In genomic region chr1:27077968-27078367, GRCh38 we compare ENCODE assay signal across 21 cellular contexts.
DNase-seq lines count a peak whose midpoint lies in the region; ATAC-seq and TF ChIP-seq lines count a peak whose summit lies in the region.
"Had no signal": no experiment of that assay in that cellular context is flagged by ENCODE, and none has a peak within 500 bp of the region (broad histone marks: within the 10 kb centered on the region; RNA-seq: fewer than 3 reads in every experiment).

No MANE protein-coding gene starts in this region.

- no peaks in the 10 kb centered on the region for H3K36me3 Mint-ChIP-seq in T-helper 17 cell (ENCODE audit: low read depth)
- no peaks in the 10 kb centered on the region for H3K36me3 Mint-ChIP-seq in stimulated activated effector memory CD8-positive, alpha-beta T cell treated with anti-CD3 and anti-CD28 coated beads, Interleukin-12 subunit alpha, Interleukin-12 subunit beta, amount 100 ng/mL, for 72 hours
- H3K36me3 Mint-ChIP-seq: CD14-positive monocyte; CD4-positive, alpha-beta memory T cell; CD4-positive, CD25-positive, alpha-beta regulatory T cell; CD8-positive, alpha-beta memory T cell had no signal

- no peaks in the 10 kb centered on the region for H3K4me1 Mint-ChIP-seq in T-helper 17 cell
- no peaks in the 10 kb centered on the region for H3K4me1 Mint-ChIP-seq in stimulated activated effector memory CD8-positive, alpha-beta T cell treated with anti-CD3 and anti-CD28 coated beads, Interleukin-12 subunit alpha, Interleukin-12 subunit beta, amount 100 ng/mL, for 72 hours
- H3K4me1 Mint-ChIP-seq: CD4-positive, alpha-beta memory T cell; CD4-positive, CD25-positive, alpha-beta regulatory T cell; CD8-positive, alpha-beta memory T cell had no signal

- peak overlapping the region; percentile 14 for H3K27ac Mint-ChIP-seq in T-helper 17 cell
- no peak overlapping the region for H3K27ac Mint-ChIP-seq in stimulated activated effector memory CD8-positive, alpha-beta T cell treated with anti-CD3 and anti-CD28 coated beads, Interleukin-12 subunit alpha, Interleukin-12 subunit beta, amount 100 ng/mL, for 72 hours
- H3K27ac Mint-ChIP-seq: CD14-positive monocyte; CD4-positive, alpha-beta memory T cell; CD8-positive, alpha-beta memory T cell had no signal

- no peak for TF ChIP-seq POLR2A in ovary (IDR thresholded peaks at IDR 0.05)

- DNase-seq in T-helper 17 cell = no peak
- DNase-seq in head of caudate nucleus = peak in 30 of 42 donors; percentile 11 to 82 (median 48)
- no peak for DNase-seq in omental fat pad (ENCODE audit: low spot score)
- peak; percentile 23 for DNase-seq in renal cortical epithelial cell (ENCODE audit: low read depth)
- no peak for DNase-seq in stimulated activated effector memory CD8-positive, alpha-beta T cell treated with anti-CD3 and anti-CD28 coated beads, Interleukin-12 subunit alpha, Interleukin-12 subunit beta, amount 100 ng/mL, for 72 hours (ENCODE audit: low spot score in 2 of 2)
- no peak for DNase-seq in activated CD4-positive, alpha-beta T cell treated with anti-CD3 and anti-CD28 coated beads for 1 hour
- no peak for DNase-seq in ovary
- DNase-seq: 8988T; ACHN; BE2C; C1 segment of cervical spinal cord; Caco-2; Calu3; CD4-positive, alpha-beta memory T cell; CD4-positive, CD25-positive, alpha-beta regulatory T cell; CD8-positive, alpha-beta memory T cell; DMS79 treated with DMSO at 0.1 percent for 48 hours; GF-D8 had no signal

- H3K4me3 ChIP-seq in ovary = no peak overlapping the region
- H3K4me3 ChIP-seq: BLaER1 had no signal

- no peak for TF ChIP-seq CTCF in omental fat pad (IDR thresholded peaks at IDR 0.05)
- no peak for TF ChIP-seq CTCF in ovary (IDR thresholded peaks at IDR 0.05)

- no peaks in the 10 kb centered on the region for H3K27me3 ChIP-seq in ovary
- H3K27me3 ChIP-seq: BE2C, BLaER1 had no signal

- H3K27ac ChIP-seq in ovary = no peak overlapping the region
- H3K27ac ChIP-seq: BLaER1 had no signal

- H3K4me1 ChIP-seq in ovary (ENCODE audit: insufficient read depth) = no peaks in the 10 kb centered on the region
- H3K4me1 ChIP-seq: BE2C, BLaER1, Caco-2 had no signal

- 13 to 29% (median 25%) methylated on average over 5 to 7 of the region's 7 CpGs for WGBS in ovary, 3 donors

- no peaks in the 10 kb centered on the region for H3K9me3 Mint-ChIP-seq in stimulated activated effector memory CD8-positive, alpha-beta T cell treated with anti-CD3 and anti-CD28 coated beads, Interleukin-12 subunit alpha, Interleukin-12 subunit beta, amount 100 ng/mL, for 72 hours
- H3K9me3 Mint-ChIP-seq: CD4-positive, CD25-positive, alpha-beta regulatory T cell; CD8-positive, alpha-beta memory T cell had no signal

- H3K4me3 Mint-ChIP-seq in T-helper 17 cell = no peak overlapping the region
- H3K4me3 Mint-ChIP-seq in stimulated activated effector memory CD8-positive, alpha-beta T cell treated with anti-CD3 and anti-CD28 coated beads, Interleukin-12 subunit alpha, Interleukin-12 subunit beta, amount 100 ng/mL, for 72 hours = no peak overlapping the region
- H3K4me3 Mint-ChIP-seq: CD14-positive monocyte; CD4-positive, alpha-beta memory T cell; CD4-positive, CD25-positive, alpha-beta regulatory T cell; CD8-positive, alpha-beta memory T cell had no signal

- ATAC-seq in T-helper 17 cell = no peak
- ATAC-seq in omental fat pad (ENCODE audit: low FRiP score) = peak; percentile 92
- ATAC-seq in stimulated activated effector memory CD8-positive, alpha-beta T cell treated with anti-CD3 and anti-CD28 coated beads, Interleukin-12 subunit alpha, Interleukin-12 subunit beta, amount 100 ng/mL, for 72 hours = no peak
- no peak for ATAC-seq in GM21723 (IDR thresholded peaks at IDR 0.05; ENCODE audit: unreplicated experiment)

- intact Hi-C loops in head of caudate nucleus (cut with DNase I) (no loop called here), ovary (cut with DNase I) (no loop called here)

- no peaks in the 10 kb centered on the region for H3K27me3 Mint-ChIP-seq in T-helper 17 cell

- H3K36me3 ChIP-seq in ovary = no peaks in the 10 kb centered on the region
- H3K36me3 ChIP-seq: BE2C, BLaER1 had no signal

- no peak for TF ChIP-seq EP300 in ovary (IDR thresholded peaks at IDR 0.05)

- no peaks in the 10 kb centered on the region for H3K9me3 ChIP-seq in T-helper 17 cell (ENCODE audit: control insufficient read depth, low read length, poor library complexity, severe bottlenecking)
- no peaks in the 10 kb centered on the region for H3K9me3 ChIP-seq in ovary
- H3K9me3 ChIP-seq: BE2C, BLaER1, Caco-2 had no signal

Comparison
In these comparisons a context has a peak if more than half of its experiments do, and no peak if none do; other contexts are left out.
1. DNase-seq: peak in head of caudate nucleus (30 of 42) and renal cortical epithelial cell (single experiment); none in T-helper 17 cell (0 of 3), omental fat pad (single experiment), stimulated activated effector memory CD8-positive, alpha-beta T cell treated with anti-CD3 and anti-CD28 coated beads, Interleukin-12 subunit alpha, Interleukin-12 subunit beta, amount 100 ng/mL, for 72 hours (0 of 2), activated CD4-positive, alpha-beta T cell treated with anti-CD3 and anti-CD28 coated beads for 1 hour (single experiment) and ovary (0 of 5).